10 cellular contexts compared by ENCODE assay signal in genomic region chr12:21773263-21773741, GRCh38. TPM values are rescaled to one million over a fixed set of nuclear protein-coding genes. Genes with fewer than 3 reads are reported as not detected.
DNase-seq lines count a peak whose midpoint lies in the region; ATAC-seq, FAIRE-seq and TF ChIP-seq lines count a peak whose summit lies in the region.
"Had no signal": no experiment of that assay in that cellular context is flagged by ENCODE, and none has a peak within 500 bp of the region (broad histone marks: within the 10 kb centered on the region; RNA-seq: fewer than 3 reads in every experiment).

No MANE protein-coding gene starts in this region.

- H3K4me3 Mint-ChIP-seq in activated CD4-positive, alpha-beta T cell treated with anti-CD3 and anti-CD28 coated beads, Interleukin-2, amount 10 ng/mL, durations not matched to agents 24 days and 14 days = no peak overlapping the region
- peak overlapping the region; percentile 2 for H3K4me3 Mint-ChIP-seq in astrocyte (ENCODE audit: unreplicated experiment)
- H3K4me3 Mint-ChIP-seq: T-helper 1 cell treated with Interleukin-12 subunit alpha and Interleukin-12 subunit beta and Interleukin-4 antibody, amounts not matched to agents 30 μg/mL and 1 μg/mL, for 36 hours had no signal

- no peaks in the 10 kb centered on the region for H3K9me3 ChIP-seq in astrocyte (ENCODE audit: insufficient read depth, low read depth, low read length)
- no peaks in the 10 kb centered on the region for H3K9me3 ChIP-seq in thyroid gland
- H3K9me3 ChIP-seq: neutrophil had no signal

- H3K36me3 ChIP-seq in astrocyte (ENCODE audit: insufficient read depth, low read length) (no peaks in the 10 kb centered on the region), thyroid gland (no peaks in the 10 kb centered on the region)
- H3K36me3 ChIP-seq: neutrophil had no signal

- H3K79me2 ChIP-seq in astrocyte (ENCODE audit: insufficient read depth, low read length) = no peaks in the 10 kb centered on the region

- H3K4me3 ChIP-seq in astrocyte (ENCODE audit: insufficient read depth, low read depth, low read length) = peak overlapping the region; percentile 64
- H3K4me3 ChIP-seq in thyroid gland (replicated peaks in 1 of 3) = peak overlapping the region in 1 of 3 donors; percentile 22

- H3K9me3 Mint-ChIP-seq in activated CD4-positive, alpha-beta T cell treated with anti-CD3 and anti-CD28 coated beads, Interleukin-2, amount 10 ng/mL, durations not matched to agents 24 days and 14 days = no peaks in the 10 kb centered on the region
- no peaks in the 10 kb centered on the region for H3K9me3 Mint-ChIP-seq in astrocyte (ENCODE audit: unreplicated experiment)
- H3K9me3 Mint-ChIP-seq: T-helper 1 cell treated with Interleukin-12 subunit alpha and Interleukin-12 subunit beta and Interleukin-4 antibody, amounts not matched to agents 30 μg/mL and 1 μg/mL, for 36 hours had no signal

- H3K27me3 ChIP-seq in astrocyte (ENCODE audit: insufficient read depth, low read length) = no peaks in the 10 kb centered on the region
- no peaks in the 10 kb centered on the region for H3K27me3 ChIP-seq in thyroid gland

- peaks cover 4% of the 10 kb centered on the region for H3K4me1 Mint-ChIP-seq in activated CD4-positive, alpha-beta T cell treated with anti-CD3 and anti-CD28 coated beads, Interleukin-2, amount 10 ng/mL, durations not matched to agents 24 days and 14 days
- peaks cover 2% of the 10 kb centered on the region for H3K4me1 Mint-ChIP-seq in astrocyte (ENCODE audit: low read depth, unreplicated experiment)

- H3K9ac ChIP-seq in astrocyte (ENCODE audit: low read length) = peak overlapping the region; percentile 24

- no peak for TF ChIP-seq POLR2A in thyroid gland (IDR thresholded peaks at IDR 0.05)

- WGBS in thyroid gland, 2 donors = 20 to 21% methylated on average over 23 of the region's 23 CpGs

- peaks cover 60% of the 10 kb centered on the region for H3K27me3 Mint-ChIP-seq in activated CD4-positive, alpha-beta T cell treated with anti-CD3 and anti-CD28 coated beads, Interleukin-2, amount 10 ng/mL, durations not matched to agents 24 days and 14 days
- peaks cover 19% of the 10 kb centered on the region for H3K27me3 Mint-ChIP-seq in astrocyte (ENCODE audit: low read depth, unreplicated experiment)

- peak overlapping the region; percentile 86 for H3K4me2 ChIP-seq in astrocyte (ENCODE audit: low read length)

- intact Hi-C loops in activated CD4-positive, alpha-beta T cell treated with anti-CD3 and anti-CD28 coated beads, Interleukin-2, amount 10 ng/mL, durations not matched to agents 24 days and 14 days (cut with micrococcal nuclease) = loop anchor here (10.0 kb wide), 1 partner anchor 171 kb away; the partner anchor contains the start of gene ABCC9
- intact Hi-C loops in thyroid gland (cut with DNase I) = no loop called here

- no peaks in the 10 kb centered on the region for H4K20me1 ChIP-seq in astrocyte (ENCODE audit: insufficient read depth, low read length)

- no peak for ATAC-seq in HG02571 (IDR thresholded peaks at IDR 0.05; ENCODE audit: unreplicated experiment)
- no peak for ATAC-seq in HG03280 (IDR thresholded peaks at IDR 0.05; ENCODE audit: unreplicated experiment)

- H3K36me3 Mint-ChIP-seq in activated CD4-positive, alpha-beta T cell treated with anti-CD3 and anti-CD28 coated beads, Interleukin-2, amount 10 ng/mL, durations not matched to agents 24 days and 14 days (ENCODE audit: low read depth) = no peaks in the 10 kb centered on the region
- no peaks in the 10 kb centered on the region for H3K36me3 Mint-ChIP-seq in astrocyte (ENCODE audit: low read depth, unreplicated experiment)

- TF ChIP-seq CTCF in astrocyte (IDR thresholded peaks at IDR 0.05; ENCODE audit: insufficient read depth, low read depth, low read length) (peak; percentile 24), thyroid gland (IDR thresholded peaks at IDR 0.05) (peak in 3 of 6 experiments; percentile 36 to 44 (median 41))

- no peak overlapping the region for H3K27ac Mint-ChIP-seq in activated CD4-positive, alpha-beta T cell treated with anti-CD3 and anti-CD28 coated beads, Interleukin-2, amount 10 ng/mL, durations not matched to agents 24 days and 14 days
- H3K27ac Mint-ChIP-seq in astrocyte (ENCODE audit: unreplicated experiment) = no peak overlapping the region
- H3K27ac Mint-ChIP-seq: T-helper 1 cell treated with Interleukin-12 subunit alpha and Interleukin-12 subunit beta and Interleukin-4 antibody, amounts not matched to agents 30 μg/mL and 1 μg/mL, for 36 hours had no signal

- H3K4me1 ChIP-seq in astrocyte (ENCODE audit: insufficient read depth, low read length) (peaks cover 8% of the 10 kb centered on the region), thyroid gland (no peaks in the 10 kb centered on the region)

- peak; percentile 9 to 21 for DNase-seq in activated CD4-positive, alpha-beta T cell treated with anti-CD3 and anti-CD28 coated beads, Interleukin-2, amount 50 U/mL, for 48 hours
- no peak for DNase-seq in activated CD4-positive, alpha-beta T cell treated with anti-CD3 and anti-CD28 coated beads, Interleukin-2, amount 10 ng/mL, durations not matched to agents 24 days and 14 days
- DNase-seq in astrocyte (ENCODE audit: low read depth) = peak; percentile 5
- DNase-seq in islet precursor cell = peak; percentile 88
- peak; percentile 71 to 72 for DNase-seq in thyroid gland
- DNase-seq in DMS79 treated with DMSO at 0.1 percent for 48 hours (lab: John Stamatoyannopoulos, UW) = no peak

- no peak for FAIRE-seq in astrocyte (lab: Jason Lieb, UNC)

- H2AFZ ChIP-seq in astrocyte (ENCODE audit: low read depth, low read length) = peak overlapping the region; percentile 80

- no peak overlapping the region for H3K27ac ChIP-seq in astrocyte (ENCODE audit: low read depth, low read length)
- H3K27ac ChIP-seq in thyroid gland = peak overlapping the region; percentile 69 to 86 (median 85)
- H3K27ac ChIP-seq: neutrophil had no signal

RNA-seq across cellular contexts. Expression of gene KCNJ8, which starts 1.2 kb away (rescaled TPM):
- not detected in 2 replicates for total RNA-seq in activated CD4-positive, alpha-beta T cell treated with anti-CD3 and anti-CD28 coated beads, Interleukin-2, amount 10 ng/mL, durations not matched to agents 24 days and 14 days
- total RNA-seq in astrocyte = 0.93 and 1.0 TPM in 2 replicates
- total RNA-seq in thyroid gland = 10 to 100 TPM; 11.6 to 24.1 (median 17.7) TPM

Comparison
In these comparisons a context has a peak if more than half of its experiments do, and no peak if none do; other contexts are left out.
1. DNase-seq: peak in activated CD4-positive, alpha-beta T cell treated with anti-CD3 and anti-CD28 coated beads, Interleukin-2, amount 50 U/mL, for 48 hours (2 of 2), astrocyte (single experiment), islet precursor cell (single experiment) and thyroid gland (2 of 2); none in activated CD4-positive, alpha-beta T cell treated with anti-CD3 and anti-CD28 coated beads, Interleukin-2, amount 10 ng/mL, durations not matched to agents 24 days and 14 days (single experiment) and DMS79 treated with DMSO at 0.1 percent for 48 hours (single experiment).